ENCODE assay signal across 13 cellular contexts in the genomic region with DNA sequence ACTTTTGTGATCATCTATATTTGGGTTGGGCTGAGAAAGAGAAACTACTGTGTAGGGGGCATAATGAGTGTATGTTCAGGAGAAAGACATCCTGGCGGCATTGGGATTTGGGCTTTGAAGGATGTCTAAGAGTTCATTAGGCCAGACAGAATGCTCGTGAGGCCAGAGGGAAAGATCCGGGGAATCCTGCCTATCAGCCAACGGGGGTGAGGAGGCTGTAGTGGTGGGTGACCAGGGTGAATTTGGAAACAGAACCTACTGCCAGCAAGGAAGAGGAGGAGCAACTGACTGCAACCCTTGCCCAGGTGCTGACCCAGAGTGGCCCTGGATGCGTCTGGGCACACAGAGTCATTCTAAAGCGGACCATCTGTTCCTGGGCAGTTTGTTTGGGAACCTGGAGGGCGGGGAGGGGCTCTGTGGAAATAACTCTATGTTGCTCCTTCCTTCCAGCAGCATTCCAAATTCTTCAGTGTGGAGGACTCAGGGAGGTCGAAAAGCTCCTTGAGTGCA.
"Had no signal": no experiment of that assay in that cellular context is flagged by ENCODE, and none has a peak within 500 bp of the region (broad histone marks: within the 10 kb centered on the region; RNA-seq: fewer than 3 reads in every experiment).

No MANE protein-coding gene starts in this region.

- H3K36me3 ChIP-seq: lower lobe of right lung, neutrophil, thyroid gland, uterus had no signal

- H3K9me3 ChIP-seq: lower lobe of right lung, neutrophil, thyroid gland, uterus had no signal

- DNase-seq: activated CD4-positive, alpha-beta T cell treated with anti-CD3 and anti-CD28 coated beads, Interleukin-2, amount 50 U/mL, for 48 hours; activated CD4-positive, CD25-positive, alpha-beta regulatory T cell treated with anti-CD3 and anti-CD28 coated beads, Interleukin-2, amount 50 U/mL, for 72 hours; activated naive CD4-positive, alpha-beta T cell; activated naive CD8-positive, alpha-beta T cell treated with anti-CD3 and anti-CD28 coated beads, Interleukin-2, amount 50 U/mL, for 24 hours; dorsolateral prefrontal cortex; lower lobe of right lung; midbrain; naive B cell; retina; thyroid gland; uterus had no signal

- H3K4me3 ChIP-seq: lower lobe of right lung, thyroid gland, uterus had no signal

- H3K27me3 ChIP-seq: dorsolateral prefrontal cortex, thyroid gland, uterus had no signal

- H3K27ac ChIP-seq: lower lobe of right lung, neutrophil, skin epidermis, thyroid gland, uterus had no signal

- ATAC-seq: activated naive CD8-positive, alpha-beta T cell treated with anti-CD3 and anti-CD28 coated beads, Interleukin-2, amount 50 U/mL, for 24 hours; lower lobe of right lung had no signal
